1 cellular context compared by ENCODE assay signal in the genomic region with DNA sequence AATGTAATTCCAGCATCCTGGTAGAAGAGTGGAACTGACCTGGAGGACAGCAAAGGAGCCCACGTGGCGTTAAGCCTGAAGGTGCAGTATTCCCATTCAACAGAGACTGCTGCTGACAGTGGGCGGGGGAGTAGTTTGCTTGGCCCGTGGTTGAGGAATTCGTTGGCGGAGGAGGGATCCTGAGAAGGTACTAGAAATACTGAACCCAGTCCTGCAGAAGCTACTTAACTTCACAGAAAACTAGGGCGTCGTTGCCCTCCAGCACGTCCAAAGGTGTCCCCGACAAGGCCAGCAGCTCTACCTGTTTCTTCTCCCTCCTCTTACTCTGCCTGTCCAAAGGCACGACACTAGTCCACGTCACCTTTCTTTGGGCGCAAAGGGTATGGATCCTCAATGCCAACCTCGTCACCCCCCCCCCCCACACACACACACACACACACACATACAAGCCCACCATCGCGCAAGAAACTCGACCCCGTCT.
TF ChIP-seq lines count a peak whose summit lies in the region.

No MANE protein-coding gene starts in this region.

TF ChIP-seq in K562, 482 proteins besides CTCF, POLR2A, EP300 and RAD21 (continues in another document):
- TF ChIP-seq CBX1 (IDR thresholded peaks at IDR 0.05; ENCODE audit: low read depth) (no peak), CBFA2T3 (IDR thresholded peaks at IDR 0.05) (no peak), HDAC6 (IDR thresholded peaks at IDR 0.05; ENCODE audit: low read depth, low read length) (no peak), SUPT5H (IDR thresholded peaks at IDR 0.05) (peak; percentile 77; the same call in 1 of the 2 replicates), MXI1 (IDR thresholded peaks at IDR 0.05; ENCODE audit: low read depth, low read length) (0 out of 2 replicates have a peak, but pooled peaks have one; percentile 27), KLF13 (tag; IDR thresholded peaks at IDR 0.05; ENCODE audit: borderline replicate concordance, low read depth) (no peak), MTA2 (IDR thresholded peaks at IDR 0.05; ENCODE audit: low read depth) (no peak), SAP30 (IDR thresholded peaks at IDR 0.05; ENCODE audit: borderline replicate concordance, insufficient read depth, low read depth, low read length, poor library complexity, severe bottlenecking) (peak; percentile 46), RBM25 (IDR thresholded peaks at IDR 0.05; ENCODE audit: low read depth, low read length, severe bottlenecking) (no peak), MTA3 (IDR thresholded peaks at IDR 0.05; ENCODE audit: borderline replicate concordance) (no peak), MEF2D (tag; conservative IDR thresholded peaks at IDR 0.05; ENCODE audit: low read depth) (no peak), NFRKB (IDR thresholded peaks at IDR 0.05; ENCODE audit: low read depth) (0 out of 2 replicates have a peak, but pooled peaks have one; percentile 38), ZNF41 (CRISPR knock-in tag; conservative IDR thresholded peaks at IDR 0.05) (no peak), HEY1 (CRISPR knock-in tag; IDR thresholded peaks at IDR 0.05; ENCODE audit: borderline replicate concordance) (no peak), XRCC3 (IDR thresholded peaks at IDR 0.05) (no peak), BRD9 (IDR thresholded peaks at IDR 0.05; ENCODE audit: low read depth, partially characterized antibody) (no peak), HDAC1 (IDR thresholded peaks at IDR 0.05) (peak in 1 of 2 experiments; percentile 81; a peak in 2 of 4 replicates), HDAC2 (IDR thresholded peaks at IDR 0.05) (0 out of 2 replicates have a peak, but pooled peaks have one; percentile 22), TOE1 (IDR thresholded peaks at IDR 0.05; ENCODE audit: borderline replicate concordance) (peak; percentile 50; the same call in 1 of the 2 replicates), TOE1 (CRISPR knock-in tag; IDR thresholded peaks at IDR 0.05; ENCODE audit: borderline replicate concordance, low read depth) (no peak), ELF2 (CRISPR knock-in tag; IDR thresholded peaks at IDR 0.05) (no peak)
- TF ChIP-seq, protein P1, sequence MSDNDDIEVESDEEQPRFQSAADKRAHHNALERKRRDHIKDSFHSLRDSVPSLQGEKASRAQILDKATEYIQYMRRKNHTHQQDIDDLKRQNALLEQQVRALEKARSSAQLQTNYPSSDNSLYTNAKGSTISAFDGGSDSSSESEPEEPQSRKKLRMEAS (CRISPR knock-in tag; IDR thresholded peaks at IDR 0.05): peak; percentile 61
- TF ChIP-seq, protein P2, sequence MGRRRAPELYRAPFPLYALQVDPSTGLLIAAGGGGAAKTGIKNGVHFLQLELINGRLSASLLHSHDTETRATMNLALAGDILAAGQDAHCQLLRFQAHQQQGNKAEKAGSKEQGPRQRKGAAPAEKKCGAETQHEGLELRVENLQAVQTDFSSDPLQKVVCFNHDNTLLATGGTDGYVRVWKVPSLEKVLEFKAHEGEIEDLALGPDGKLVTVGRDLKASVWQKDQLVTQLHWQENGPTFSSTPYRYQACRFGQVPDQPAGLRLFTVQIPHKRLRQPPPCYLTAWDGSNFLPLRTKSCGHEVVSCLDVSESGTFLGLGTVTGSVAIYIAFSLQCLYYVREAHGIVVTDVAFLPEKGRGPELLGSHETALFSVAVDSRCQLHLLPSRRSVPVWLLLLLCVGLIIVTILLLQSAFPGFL (CRISPR knock-in tag; IDR thresholded peaks at IDR 0.05): no peak
- TF ChIP-seq, protein P3, sequence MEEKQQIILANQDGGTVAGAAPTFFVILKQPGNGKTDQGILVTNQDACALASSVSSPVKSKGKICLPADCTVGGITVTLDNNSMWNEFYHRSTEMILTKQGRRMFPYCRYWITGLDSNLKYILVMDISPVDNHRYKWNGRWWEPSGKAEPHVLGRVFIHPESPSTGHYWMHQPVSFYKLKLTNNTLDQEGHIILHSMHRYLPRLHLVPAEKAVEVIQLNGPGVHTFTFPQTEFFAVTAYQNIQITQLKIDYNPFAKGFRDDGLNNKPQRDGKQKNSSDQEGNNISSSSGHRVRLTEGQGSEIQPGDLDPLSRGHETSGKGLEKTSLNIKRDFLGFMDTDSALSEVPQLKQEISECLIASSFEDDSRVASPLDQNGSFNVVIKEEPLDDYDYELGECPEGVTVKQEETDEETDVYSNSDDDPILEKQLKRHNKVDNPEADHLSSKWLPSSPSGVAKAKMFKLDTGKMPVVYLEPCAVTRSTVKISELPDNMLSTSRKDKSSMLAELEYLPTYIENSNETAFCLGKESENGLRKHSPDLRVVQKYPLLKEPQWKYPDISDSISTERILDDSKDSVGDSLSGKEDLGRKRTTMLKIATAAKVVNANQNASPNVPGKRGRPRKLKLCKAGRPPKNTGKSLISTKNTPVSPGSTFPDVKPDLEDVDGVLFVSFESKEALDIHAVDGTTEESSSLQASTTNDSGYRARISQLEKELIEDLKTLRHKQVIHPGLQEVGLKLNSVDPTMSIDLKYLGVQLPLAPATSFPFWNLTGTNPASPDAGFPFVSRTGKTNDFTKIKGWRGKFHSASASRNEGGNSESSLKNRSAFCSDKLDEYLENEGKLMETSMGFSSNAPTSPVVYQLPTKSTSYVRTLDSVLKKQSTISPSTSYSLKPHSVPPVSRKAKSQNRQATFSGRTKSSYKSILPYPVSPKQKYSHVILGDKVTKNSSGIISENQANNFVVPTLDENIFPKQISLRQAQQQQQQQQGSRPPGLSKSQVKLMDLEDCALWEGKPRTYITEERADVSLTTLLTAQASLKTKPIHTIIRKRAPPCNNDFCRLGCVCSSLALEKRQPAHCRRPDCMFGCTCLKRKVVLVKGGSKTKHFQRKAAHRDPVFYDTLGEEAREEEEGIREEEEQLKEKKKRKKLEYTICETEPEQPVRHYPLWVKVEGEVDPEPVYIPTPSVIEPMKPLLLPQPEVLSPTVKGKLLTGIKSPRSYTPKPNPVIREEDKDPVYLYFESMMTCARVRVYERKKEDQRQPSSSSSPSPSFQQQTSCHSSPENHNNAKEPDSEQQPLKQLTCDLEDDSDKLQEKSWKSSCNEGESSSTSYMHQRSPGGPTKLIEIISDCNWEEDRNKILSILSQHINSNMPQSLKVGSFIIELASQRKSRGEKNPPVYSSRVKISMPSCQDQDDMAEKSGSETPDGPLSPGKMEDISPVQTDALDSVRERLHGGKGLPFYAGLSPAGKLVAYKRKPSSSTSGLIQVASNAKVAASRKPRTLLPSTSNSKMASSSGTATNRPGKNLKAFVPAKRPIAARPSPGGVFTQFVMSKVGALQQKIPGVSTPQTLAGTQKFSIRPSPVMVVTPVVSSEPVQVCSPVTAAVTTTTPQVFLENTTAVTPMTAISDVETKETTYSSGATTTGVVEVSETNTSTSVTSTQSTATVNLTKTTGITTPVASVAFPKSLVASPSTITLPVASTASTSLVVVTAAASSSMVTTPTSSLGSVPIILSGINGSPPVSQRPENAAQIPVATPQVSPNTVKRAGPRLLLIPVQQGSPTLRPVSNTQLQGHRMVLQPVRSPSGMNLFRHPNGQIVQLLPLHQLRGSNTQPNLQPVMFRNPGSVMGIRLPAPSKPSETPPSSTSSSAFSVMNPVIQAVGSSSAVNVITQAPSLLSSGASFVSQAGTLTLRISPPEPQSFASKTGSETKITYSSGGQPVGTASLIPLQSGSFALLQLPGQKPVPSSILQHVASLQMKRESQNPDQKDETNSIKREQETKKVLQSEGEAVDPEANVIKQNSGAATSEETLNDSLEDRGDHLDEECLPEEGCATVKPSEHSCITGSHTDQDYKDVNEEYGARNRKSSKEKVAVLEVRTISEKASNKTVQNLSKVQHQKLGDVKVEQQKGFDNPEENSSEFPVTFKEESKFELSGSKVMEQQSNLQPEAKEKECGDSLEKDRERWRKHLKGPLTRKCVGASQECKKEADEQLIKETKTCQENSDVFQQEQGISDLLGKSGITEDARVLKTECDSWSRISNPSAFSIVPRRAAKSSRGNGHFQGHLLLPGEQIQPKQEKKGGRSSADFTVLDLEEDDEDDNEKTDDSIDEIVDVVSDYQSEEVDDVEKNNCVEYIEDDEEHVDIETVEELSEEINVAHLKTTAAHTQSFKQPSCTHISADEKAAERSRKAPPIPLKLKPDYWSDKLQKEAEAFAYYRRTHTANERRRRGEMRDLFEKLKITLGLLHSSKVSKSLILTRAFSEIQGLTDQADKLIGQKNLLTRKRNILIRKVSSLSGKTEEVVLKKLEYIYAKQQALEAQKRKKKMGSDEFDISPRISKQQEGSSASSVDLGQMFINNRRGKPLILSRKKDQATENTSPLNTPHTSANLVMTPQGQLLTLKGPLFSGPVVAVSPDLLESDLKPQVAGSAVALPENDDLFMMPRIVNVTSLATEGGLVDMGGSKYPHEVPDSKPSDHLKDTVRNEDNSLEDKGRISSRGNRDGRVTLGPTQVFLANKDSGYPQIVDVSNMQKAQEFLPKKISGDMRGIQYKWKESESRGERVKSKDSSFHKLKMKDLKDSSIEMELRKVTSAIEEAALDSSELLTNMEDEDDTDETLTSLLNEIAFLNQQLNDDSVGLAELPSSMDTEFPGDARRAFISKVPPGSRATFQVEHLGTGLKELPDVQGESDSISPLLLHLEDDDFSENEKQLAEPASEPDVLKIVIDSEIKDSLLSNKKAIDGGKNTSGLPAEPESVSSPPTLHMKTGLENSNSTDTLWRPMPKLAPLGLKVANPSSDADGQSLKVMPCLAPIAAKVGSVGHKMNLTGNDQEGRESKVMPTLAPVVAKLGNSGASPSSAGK (IDR thresholded peaks at IDR 0.05): peak; percentile 77
- TF ChIP-seq, protein P4, sequence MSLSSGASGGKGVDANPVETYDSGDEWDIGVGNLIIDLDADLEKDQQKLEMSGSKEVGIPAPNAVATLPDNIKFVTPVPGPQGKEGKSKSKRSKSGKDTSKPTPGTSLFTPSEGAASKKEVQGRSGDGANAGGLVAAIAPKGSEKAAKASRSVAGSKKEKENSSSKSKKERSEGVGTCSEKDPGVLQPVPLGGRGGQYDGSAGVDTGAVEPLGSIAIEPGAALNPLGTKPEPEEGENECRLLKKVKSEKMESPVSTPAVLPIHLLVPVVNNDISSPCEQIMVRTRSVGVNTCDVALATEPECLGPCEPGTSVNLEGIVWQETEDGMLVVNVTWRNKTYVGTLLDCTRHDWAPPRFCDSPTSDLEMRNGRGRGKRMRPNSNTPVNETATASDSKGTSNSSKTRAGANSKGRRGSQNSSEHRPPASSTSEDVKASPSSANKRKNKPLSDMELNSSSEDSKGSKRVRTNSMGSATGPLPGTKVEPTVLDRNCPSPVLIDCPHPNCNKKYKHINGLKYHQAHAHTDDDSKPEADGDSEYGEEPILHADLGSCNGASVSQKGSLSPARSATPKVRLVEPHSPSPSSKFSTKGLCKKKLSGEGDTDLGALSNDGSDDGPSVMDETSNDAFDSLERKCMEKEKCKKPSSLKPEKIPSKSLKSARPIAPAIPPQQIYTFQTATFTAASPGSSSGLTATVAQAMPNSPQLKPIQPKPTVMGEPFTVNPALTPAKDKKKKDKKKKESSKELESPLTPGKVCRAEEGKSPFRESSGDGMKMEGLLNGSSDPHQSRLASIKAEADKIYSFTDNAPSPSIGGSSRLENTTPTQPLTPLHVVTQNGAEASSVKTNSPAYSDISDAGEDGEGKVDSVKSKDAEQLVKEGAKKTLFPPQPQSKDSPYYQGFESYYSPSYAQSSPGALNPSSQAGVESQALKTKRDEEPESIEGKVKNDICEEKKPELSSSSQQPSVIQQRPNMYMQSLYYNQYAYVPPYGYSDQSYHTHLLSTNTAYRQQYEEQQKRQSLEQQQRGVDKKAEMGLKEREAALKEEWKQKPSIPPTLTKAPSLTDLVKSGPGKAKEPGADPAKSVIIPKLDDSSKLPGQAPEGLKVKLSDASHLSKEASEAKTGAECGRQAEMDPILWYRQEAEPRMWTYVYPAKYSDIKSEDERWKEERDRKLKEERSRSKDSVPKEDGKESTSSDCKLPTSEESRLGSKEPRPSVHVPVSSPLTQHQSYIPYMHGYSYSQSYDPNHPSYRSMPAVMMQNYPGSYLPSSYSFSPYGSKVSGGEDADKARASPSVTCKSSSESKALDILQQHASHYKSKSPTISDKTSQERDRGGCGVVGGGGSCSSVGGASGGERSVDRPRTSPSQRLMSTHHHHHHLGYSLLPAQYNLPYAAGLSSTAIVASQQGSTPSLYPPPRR (CRISPR knock-in tag; IDR thresholded peaks at IDR 0.05; ENCODE audit: borderline replicate concordance): no peak
- TF ChIP-seq, protein P5, sequence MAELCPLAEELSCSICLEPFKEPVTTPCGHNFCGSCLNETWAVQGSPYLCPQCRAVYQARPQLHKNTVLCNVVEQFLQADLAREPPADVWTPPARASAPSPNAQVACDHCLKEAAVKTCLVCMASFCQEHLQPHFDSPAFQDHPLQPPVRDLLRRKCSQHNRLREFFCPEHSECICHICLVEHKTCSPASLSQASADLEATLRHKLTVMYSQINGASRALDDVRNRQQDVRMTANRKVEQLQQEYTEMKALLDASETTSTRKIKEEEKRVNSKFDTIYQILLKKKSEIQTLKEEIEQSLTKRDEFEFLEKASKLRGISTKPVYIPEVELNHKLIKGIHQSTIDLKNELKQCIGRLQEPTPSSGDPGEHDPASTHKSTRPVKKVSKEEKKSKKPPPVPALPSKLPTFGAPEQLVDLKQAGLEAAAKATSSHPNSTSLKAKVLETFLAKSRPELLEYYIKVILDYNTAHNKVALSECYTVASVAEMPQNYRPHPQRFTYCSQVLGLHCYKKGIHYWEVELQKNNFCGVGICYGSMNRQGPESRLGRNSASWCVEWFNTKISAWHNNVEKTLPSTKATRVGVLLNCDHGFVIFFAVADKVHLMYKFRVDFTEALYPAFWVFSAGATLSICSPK (IDR thresholded peaks at IDR 0.05; ENCODE audit: borderline replicate concordance): no peak
- TF ChIP-seq, protein P6, sequence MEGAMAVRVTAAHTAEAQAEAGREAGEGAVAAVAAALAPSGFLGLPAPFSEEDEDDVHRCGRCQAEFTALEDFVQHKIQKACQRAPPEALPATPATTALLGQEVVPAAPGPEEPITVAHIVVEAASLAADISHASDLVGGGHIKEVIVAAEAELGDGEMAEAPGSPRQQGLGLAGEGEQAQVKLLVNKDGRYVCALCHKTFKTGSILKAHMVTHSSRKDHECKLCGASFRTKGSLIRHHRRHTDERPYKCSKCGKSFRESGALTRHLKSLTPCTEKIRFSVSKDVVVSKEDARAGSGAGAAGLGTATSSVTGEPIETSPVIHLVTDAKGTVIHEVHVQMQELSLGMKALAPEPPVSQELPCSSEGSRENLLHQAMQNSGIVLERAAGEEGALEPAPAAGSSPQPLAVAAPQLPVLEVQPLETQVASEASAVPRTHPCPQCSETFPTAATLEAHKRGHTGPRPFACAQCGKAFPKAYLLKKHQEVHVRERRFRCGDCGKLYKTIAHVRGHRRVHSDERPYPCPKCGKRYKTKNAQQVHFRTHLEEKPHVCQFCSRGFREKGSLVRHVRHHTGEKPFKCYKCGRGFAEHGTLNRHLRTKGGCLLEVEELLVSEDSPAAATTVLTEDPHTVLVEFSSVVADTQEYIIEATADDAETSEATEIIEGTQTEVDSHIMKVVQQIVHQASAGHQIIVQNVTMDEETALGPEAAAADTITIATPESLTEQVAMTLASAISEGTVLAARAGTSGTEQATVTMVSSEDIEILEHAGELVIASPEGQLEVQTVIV (CRISPR knock-in tag; IDR thresholded peaks at IDR 0.05; ENCODE audit: borderline replicate concordance): no peak
- TF ChIP-seq, protein P7, sequence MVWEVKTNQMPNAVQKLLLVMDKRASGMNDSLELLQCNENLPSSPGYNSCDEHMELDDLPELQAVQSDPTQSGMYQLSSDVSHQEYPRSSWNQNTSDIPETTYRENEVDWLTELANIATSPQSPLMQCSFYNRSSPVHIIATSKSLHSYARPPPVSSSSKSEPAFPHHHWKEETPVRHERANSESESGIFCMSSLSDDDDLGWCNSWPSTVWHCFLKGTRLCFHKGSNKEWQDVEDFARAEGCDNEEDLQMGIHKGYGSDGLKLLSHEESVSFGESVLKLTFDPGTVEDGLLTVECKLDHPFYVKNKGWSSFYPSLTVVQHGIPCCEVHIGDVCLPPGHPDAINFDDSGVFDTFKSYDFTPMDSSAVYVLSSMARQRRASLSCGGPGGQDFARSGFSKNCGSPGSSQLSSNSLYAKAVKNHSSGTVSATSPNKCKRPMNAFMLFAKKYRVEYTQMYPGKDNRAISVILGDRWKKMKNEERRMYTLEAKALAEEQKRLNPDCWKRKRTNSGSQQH (CRISPR knock-in tag; IDR thresholded peaks at IDR 0.05): peak; percentile 74; the same call in 1 of the 2 replicates
- TF ChIP-seq, protein P8, sequence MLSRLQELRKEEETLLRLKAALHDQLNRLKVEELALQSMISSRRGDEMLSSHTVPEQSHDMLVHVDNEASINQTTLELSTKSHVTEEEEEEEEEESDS (CRISPR knock-in tag; IDR thresholded peaks at IDR 0.05): no peak
